ENCODE assay signal across 8 cellular contexts in genomic region chr1:212035835-212036605, GRCh38. TPM values are rescaled to one million over a fixed set of nuclear protein-coding genes. Genes with fewer than 3 reads are reported as not detected.
DNase-seq lines count a peak whose midpoint lies in the region; ATAC-seq and TF ChIP-seq lines count a peak whose summit lies in the region.

No MANE protein-coding gene starts in this region.

- H3K9me3 ChIP-seq in left lung: no peaks in the 10 kb centered on the region

- H3K27ac Mint-ChIP-seq in CD14-positive monocyte (peak overlapping the region; percentile 94 to 98 (median 98)), type B pancreatic cell (peak overlapping the region; percentile 99)
- peak overlapping the region; percentile 94 for H3K27ac Mint-ChIP-seq in activated T-helper 1 cell treated with anti-CD3 and anti-CD28 coated beads, Interleukin-12 subunit alpha, Interleukin-12 subunit beta, Interleukin-2, Interleukin-4 antibody, amounts not matched to agents 30 ng/mL and 10 ng/mL and 1 ng/mL, durations not matched to agents 14 hours and 24 hours and 36 hours

- peak overlapping the region; percentile 82 to 87 for H3K27ac ChIP-seq in left lung

- TF ChIP-seq CTCF in CD14-positive monocyte (IDR thresholded peaks at IDR 0.05) (no peak), left lung (IDR thresholded peaks at IDR 0.05) (no peak), type B pancreatic cell (conservative IDR thresholded peaks at IDR 0.05) (no peak)

- intact Hi-C loops in CD14-positive monocyte (cut with micrococcal nuclease) (loop anchor here in 1 of 2 donors (10.0 kb wide), 1 partner anchor 351 kb away; no protein-coding TSS in a partner anchor), left lung (cut with DNase I) (loop anchor here in 1 of 2 donors (10.0 kb wide), 1 partner anchor 351 kb away; no protein-coding TSS in a partner anchor)
- intact Hi-C loops in activated T-helper 1 cell treated with anti-CD3 and anti-CD28 coated beads, Interleukin-12 subunit alpha, Interleukin-12 subunit beta, Interleukin-2, Interleukin-4 antibody, amounts not matched to agents 30 ng/mL and 10 ng/mL and 1 ng/mL, durations not matched to agents 14 hours and 24 hours and 36 hours (cut with micrococcal nuclease): loop anchor here (1.0 to 5.0 kb wide), 19 partner anchors 24 to 981 kb away; partner anchors contain the start of genes ANGEL2, NEK2, NENF and NSL1

- peak overlapping the region; percentile 98 to 99 for H3K4me3 Mint-ChIP-seq in CD14-positive monocyte
- H3K4me3 Mint-ChIP-seq in activated T-helper 1 cell treated with anti-CD3 and anti-CD28 coated beads, Interleukin-12 subunit alpha, Interleukin-12 subunit beta, Interleukin-2, Interleukin-4 antibody, amounts not matched to agents 30 ng/mL and 10 ng/mL and 1 ng/mL, durations not matched to agents 14 hours and 24 hours and 36 hours: peak overlapping the region; percentile 95
- H3K4me3 Mint-ChIP-seq in type B pancreatic cell: peak overlapping the region; percentile 99

- ATAC-seq in GM19025 (IDR thresholded peaks at IDR 0.05; ENCODE audit: low read depth, unreplicated experiment): peak; percentile 8
- ATAC-seq in HG03159 (IDR thresholded peaks at IDR 0.05; ENCODE audit: unreplicated experiment): peak; percentile 18
- ATAC-seq in left lung: no peak

- DNase-seq in CD14-positive monocyte (ENCODE audit: low spot score) (no peak), left lung (no peak), type B pancreatic cell (ENCODE audit: extremely low spot score, unreplicated experiment) (no peak), dermis blood vessel endothelial cell (no peak)
- DNase-seq in activated T-helper 1 cell treated with anti-CD3 and anti-CD28 coated beads, Interleukin-12 subunit alpha, Interleukin-12 subunit beta, Interleukin-2, Interleukin-4 antibody, amounts not matched to agents 30 ng/mL and 10 ng/mL and 1 ng/mL, durations not matched to agents 14 hours and 24 hours and 36 hours (ENCODE audit: low spot score): no peak
- DNase-seq in stimulated activated CD4-positive, alpha-beta T cell treated with anti-CD3 and anti-CD28 coated beads, Interleukin-4, amount 100 ng/mL, for 1 hour: no peak

- H3K27me3 ChIP-seq in left lung: no peaks in the 10 kb centered on the region

- peak overlapping the region; percentile 49 to 61 for H3K4me3 ChIP-seq in left lung

- H3K9me3 Mint-ChIP-seq in CD14-positive monocyte: no peaks in the 10 kb centered on the region
- H3K9me3 Mint-ChIP-seq in activated T-helper 1 cell treated with anti-CD3 and anti-CD28 coated beads, Interleukin-12 subunit alpha, Interleukin-12 subunit beta, Interleukin-2, Interleukin-4 antibody, amounts not matched to agents 30 ng/mL and 10 ng/mL and 1 ng/mL, durations not matched to agents 14 hours and 24 hours and 36 hours: no peaks in the 10 kb centered on the region
- H3K9me3 Mint-ChIP-seq in type B pancreatic cell: no peaks in the 10 kb centered on the region

- no peaks in the 10 kb centered on the region for H3K27me3 Mint-ChIP-seq in CD14-positive monocyte (ENCODE audit: low read depth in 3 of 3)
- H3K27me3 Mint-ChIP-seq in activated T-helper 1 cell treated with anti-CD3 and anti-CD28 coated beads, Interleukin-12 subunit alpha, Interleukin-12 subunit beta, Interleukin-2, Interleukin-4 antibody, amounts not matched to agents 30 ng/mL and 10 ng/mL and 1 ng/mL, durations not matched to agents 14 hours and 24 hours and 36 hours (ENCODE audit: insufficient read depth): peaks cover 3% of the 10 kb centered on the region
- no peaks in the 10 kb centered on the region for H3K27me3 Mint-ChIP-seq in type B pancreatic cell

- H3K4me1 Mint-ChIP-seq in CD14-positive monocyte (peaks cover 57% of the 10 kb centered on the region), type B pancreatic cell (ENCODE audit: unreplicated experiment) (peaks cover 29% of the 10 kb centered on the region)
- peaks cover 74% of the 10 kb centered on the region for H3K4me1 Mint-ChIP-seq in activated T-helper 1 cell treated with anti-CD3 and anti-CD28 coated beads, Interleukin-12 subunit alpha, Interleukin-12 subunit beta, Interleukin-2, Interleukin-4 antibody, amounts not matched to agents 30 ng/mL and 10 ng/mL and 1 ng/mL, durations not matched to agents 14 hours and 24 hours and 36 hours (ENCODE audit: low read depth)

- H3K36me3 Mint-ChIP-seq in CD14-positive monocyte: peaks cover 5 to 8% of the 10 kb centered on the region in 2 donors
- H3K36me3 Mint-ChIP-seq in activated T-helper 1 cell treated with anti-CD3 and anti-CD28 coated beads, Interleukin-12 subunit alpha, Interleukin-12 subunit beta, Interleukin-2, Interleukin-4 antibody, amounts not matched to agents 30 ng/mL and 10 ng/mL and 1 ng/mL, durations not matched to agents 14 hours and 24 hours and 36 hours (ENCODE audit: low read depth): peaks cover 33% of the 10 kb centered on the region
- H3K36me3 Mint-ChIP-seq in type B pancreatic cell: peaks cover 12% of the 10 kb centered on the region

- H3K4me1 ChIP-seq in left lung: peaks cover 2 to 50% of the 10 kb centered on the region in 2 donors

- H3K36me3 ChIP-seq in left lung: no peaks in the 10 kb centered on the region

RNA-seq across cellular contexts. Expression of gene DTL, which starts 0.5 kb away (rescaled TPM):
- polyA plus RNA-seq in CD14-positive monocyte: not detected
- 91.0 and 94.8 TPM in 2 replicates for total RNA-seq in activated T-helper 1 cell treated with anti-CD3 and anti-CD28 coated beads, Interleukin-12 subunit alpha, Interleukin-12 subunit beta, Interleukin-2, Interleukin-4 antibody, amounts not matched to agents 30 ng/mL and 10 ng/mL and 1 ng/mL, durations not matched to agents 14 hours and 24 hours and 36 hours
- 10 to 100 TPM in 1 of 2 donors, 1 to 10 TPM in 1; 8.7 to 12.1 TPM for total RNA-seq in left lung
- 11.9 and 38.5 TPM in 2 replicates for total RNA-seq in type B pancreatic cell (ENCODE audit: low replicate concordance)
- 12.6 and 20.2 TPM in 2 replicates for total RNA-seq in dermis blood vessel endothelial cell

RNA-seq across cellular contexts. Expression of gene INTS7, which starts 0.7 kb away (rescaled TPM):
- polyA plus RNA-seq in CD14-positive monocyte: 10 to 100 TPM in 1 of 2 donors, 1 to 10 TPM in 1; 7.6 to 10.7 TPM
- 33.2 and 33.8 TPM in 2 replicates for total RNA-seq in activated T-helper 1 cell treated with anti-CD3 and anti-CD28 coated beads, Interleukin-12 subunit alpha, Interleukin-12 subunit beta, Interleukin-2, Interleukin-4 antibody, amounts not matched to agents 30 ng/mL and 10 ng/mL and 1 ng/mL, durations not matched to agents 14 hours and 24 hours and 36 hours
- total RNA-seq in left lung (10 to 100 TPM; 20.3 to 22.4 TPM), type B pancreatic cell (ENCODE audit: low replicate concordance) (18.6 and 23.9 TPM in 2 replicates), dermis blood vessel endothelial cell (13.3 and 23.7 TPM in 2 replicates)
